1 cellular context compared by ENCODE assay signal in the genomic region with DNA sequence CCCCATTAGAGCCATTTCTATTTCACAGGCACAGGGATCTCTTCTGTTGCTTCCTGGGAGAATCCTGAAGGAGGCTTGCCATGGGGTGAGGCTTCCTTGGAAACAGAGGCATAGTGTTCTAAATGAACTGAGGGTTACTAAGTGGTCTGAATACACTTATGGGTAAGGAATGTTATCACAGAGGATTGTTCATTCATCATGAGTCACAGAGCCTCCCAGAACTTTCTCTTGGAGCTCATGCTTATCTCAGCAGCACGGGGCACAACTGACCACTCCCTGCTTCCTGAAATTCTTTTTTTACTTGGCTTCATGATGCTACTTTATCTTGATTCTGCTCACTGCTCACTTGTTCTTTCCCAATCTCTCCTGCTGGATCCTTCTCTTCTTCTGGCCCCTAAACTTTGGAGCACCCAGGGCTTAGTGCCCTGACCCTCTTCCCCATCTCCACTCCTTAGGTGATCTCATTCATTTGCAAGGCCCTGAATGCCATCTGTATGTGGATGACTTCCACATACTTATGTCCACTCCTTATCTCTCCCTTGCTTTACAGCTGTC.
TF ChIP-seq lines count a peak whose summit lies in the region.

No MANE protein-coding gene starts in this region.

TF ChIP-seq in K562, 482 proteins besides CTCF, POLR2A, EP300 and RAD21 (continued from another document and continues in another):
- TF ChIP-seq CUX1 (CRISPR knock-in tag; IDR thresholded peaks at IDR 0.05) = no peak
- no peak for TF ChIP-seq ZSCAN29 (IDR thresholded peaks at IDR 0.05)
- TF ChIP-seq SP1 (CRISPR knock-in tag; IDR thresholded peaks at IDR 0.05) = peak; percentile 40; the same call in 1 of the 2 replicates
- TF ChIP-seq ZNF395 (CRISPR knock-in tag; IDR thresholded peaks at IDR 0.05) = peak; percentile 76; the same call in 1 of the 2 replicates
- TF ChIP-seq ARNT (IDR thresholded peaks at IDR 0.05) = 0 out of 4 replicates have a peak, but pooled peaks of 1 of the 2 experiments have one; percentile 72
- TF ChIP-seq SMARCE1 (IDR thresholded peaks at IDR 0.05) = peak; percentile 98
- TF ChIP-seq ELF4 (CRISPR knock-in tag; IDR thresholded peaks at IDR 0.05) = peak; percentile 67; the same call in 1 of the 2 replicates
- TF ChIP-seq MEF2A (IDR thresholded peaks at IDR 0.05; ENCODE audit: control insufficient read depth, low read depth, low read length) = no peak; the same call in 1 of the 2 replicates
- no peak for TF ChIP-seq XRCC4 (IDR thresholded peaks at IDR 0.05; ENCODE audit: extremely low read depth, insufficient read depth, insufficient read length)
- no peak for TF ChIP-seq ZNF408 (CRISPR knock-in tag; IDR thresholded peaks at IDR 0.05; ENCODE audit: low read depth)
- no peak for TF ChIP-seq KLF10 (CRISPR knock-in tag; IDR thresholded peaks at IDR 0.05)
- TF ChIP-seq MYNN (IDR thresholded peaks at IDR 0.05) = no peak
- no peak for TF ChIP-seq MYNN (CRISPR knock-in tag; IDR thresholded peaks at IDR 0.05)
- TF ChIP-seq, protein P1, sequence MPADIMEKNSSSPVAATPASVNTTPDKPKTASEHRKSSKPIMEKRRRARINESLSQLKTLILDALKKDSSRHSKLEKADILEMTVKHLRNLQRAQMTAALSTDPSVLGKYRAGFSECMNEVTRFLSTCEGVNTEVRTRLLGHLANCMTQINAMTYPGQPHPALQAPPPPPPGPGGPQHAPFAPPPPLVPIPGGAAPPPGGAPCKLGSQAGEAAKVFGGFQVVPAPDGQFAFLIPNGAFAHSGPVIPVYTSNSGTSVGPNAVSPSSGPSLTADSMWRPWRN (IDR thresholded peaks at IDR 0.05; ENCODE audit: low read depth) = 0 out of 2 replicates have a peak, but pooled peaks have one; percentile 26
- TF ChIP-seq TCFL5 (CRISPR knock-in tag; conservative IDR thresholded peaks at IDR 0.05) = no peak
- 0 out of 2 replicates have a peak, but pooled peaks have one; percentile 37 for TF ChIP-seq POLR2AphosphoS5 (IDR thresholded peaks at IDR 0.05; ENCODE audit: control insufficient read depth, insufficient read depth, low read depth, low read length)
- TF ChIP-seq ARID1B (IDR thresholded peaks at IDR 0.05) = peak; percentile 95
- TF ChIP-seq DLX4 (CRISPR knock-in tag; IDR thresholded peaks at IDR 0.05) = no peak
- TF ChIP-seq, protein P2, sequence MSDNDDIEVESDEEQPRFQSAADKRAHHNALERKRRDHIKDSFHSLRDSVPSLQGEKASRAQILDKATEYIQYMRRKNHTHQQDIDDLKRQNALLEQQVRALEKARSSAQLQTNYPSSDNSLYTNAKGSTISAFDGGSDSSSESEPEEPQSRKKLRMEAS (CRISPR knock-in tag; IDR thresholded peaks at IDR 0.05) = peak; percentile 66; the same call in 1 of the 2 replicates
- 0 out of 2 replicates have a peak, but pooled peaks have one; percentile 39 for TF ChIP-seq HLTF (IDR thresholded peaks at IDR 0.05)
- no peak for TF ChIP-seq TGIF2 (CRISPR knock-in tag; IDR thresholded peaks at IDR 0.05)
- TF ChIP-seq MBD2 (IDR thresholded peaks at IDR 0.05; ENCODE audit: borderline replicate concordance, low read depth) = peak; percentile 56; the same call in 1 of the 2 replicates
- TF ChIP-seq, protein P3, sequence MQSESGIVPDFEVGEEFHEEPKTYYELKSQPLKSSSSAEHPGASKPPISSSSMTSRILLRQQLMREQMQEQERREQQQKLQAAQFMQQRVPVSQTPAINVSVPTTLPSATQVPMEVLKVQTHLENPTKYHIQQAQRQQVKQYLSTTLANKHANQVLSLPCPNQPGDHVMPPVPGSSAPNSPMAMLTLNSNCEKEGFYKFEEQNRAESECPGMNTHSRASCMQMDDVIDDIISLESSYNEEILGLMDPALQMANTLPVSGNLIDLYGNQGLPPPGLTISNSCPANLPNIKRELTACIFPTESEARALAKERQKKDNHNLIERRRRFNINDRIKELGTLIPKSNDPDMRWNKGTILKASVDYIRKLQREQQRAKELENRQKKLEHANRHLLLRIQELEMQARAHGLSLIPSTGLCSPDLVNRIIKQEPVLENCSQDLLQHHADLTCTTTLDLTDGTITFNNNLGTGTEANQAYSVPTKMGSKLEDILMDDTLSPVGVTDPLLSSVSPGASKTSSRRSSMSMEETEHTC (IDR thresholded peaks at IDR 0.05) = peak; percentile 91
- peak; percentile 77 for TF ChIP-seq CHAMP1 (IDR thresholded peaks at IDR 0.05)
- peak; percentile 46 for TF ChIP-seq TFAP4 (CRISPR knock-in tag; IDR thresholded peaks at IDR 0.05; ENCODE audit: borderline replicate concordance)
- TF ChIP-seq FUS (optimal IDR thresholded peaks at IDR 0.05; ENCODE audit: low read depth, low read length) = no peak
- TF ChIP-seq ZNF511 (CRISPR knock-in tag; IDR thresholded peaks at IDR 0.05) = no peak
- TF ChIP-seq, protein P4, sequence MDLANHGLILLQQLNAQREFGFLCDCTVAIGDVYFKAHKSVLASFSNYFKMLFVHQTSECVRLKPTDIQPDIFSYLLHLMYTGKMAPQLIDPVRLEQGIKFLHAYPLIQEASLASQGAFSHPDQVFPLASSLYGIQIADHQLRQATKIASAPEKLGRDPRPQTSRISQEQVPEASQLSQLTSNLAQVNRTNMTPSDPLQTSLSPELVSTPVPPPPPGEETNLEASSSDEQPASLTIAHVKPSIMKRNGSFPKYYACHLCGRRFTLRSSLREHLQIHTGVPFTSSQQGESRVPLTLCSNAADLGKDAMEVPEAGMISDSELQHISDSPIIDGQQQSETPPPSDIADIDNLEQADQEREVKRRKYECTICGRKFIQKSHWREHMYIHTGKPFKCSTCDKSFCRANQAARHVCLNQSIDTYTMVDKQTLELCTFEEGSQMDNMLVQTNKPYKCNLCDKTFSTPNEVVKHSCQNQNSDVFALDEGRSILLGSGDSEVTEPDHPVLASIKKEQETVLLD (IDR thresholded peaks at IDR 0.05) = peak; percentile 67; the same call in 1 of the 2 replicates
- no peak for TF ChIP-seq SRSF1 (IDR thresholded peaks at IDR 0.05; ENCODE audit: low read depth, low read length)
- TF ChIP-seq MTA2 (IDR thresholded peaks at IDR 0.05; ENCODE audit: low read depth) = peak; percentile 56; the same call in 1 of the 2 replicates
- TF ChIP-seq MBD1 (CRISPR knock-in tag; IDR thresholded peaks at IDR 0.05) = no peak
- TF ChIP-seq DNMT1 (IDR thresholded peaks at IDR 0.05) = 0 out of 2 replicates have a peak, but pooled peaks have one; percentile 19
- TF ChIP-seq, protein P5, sequence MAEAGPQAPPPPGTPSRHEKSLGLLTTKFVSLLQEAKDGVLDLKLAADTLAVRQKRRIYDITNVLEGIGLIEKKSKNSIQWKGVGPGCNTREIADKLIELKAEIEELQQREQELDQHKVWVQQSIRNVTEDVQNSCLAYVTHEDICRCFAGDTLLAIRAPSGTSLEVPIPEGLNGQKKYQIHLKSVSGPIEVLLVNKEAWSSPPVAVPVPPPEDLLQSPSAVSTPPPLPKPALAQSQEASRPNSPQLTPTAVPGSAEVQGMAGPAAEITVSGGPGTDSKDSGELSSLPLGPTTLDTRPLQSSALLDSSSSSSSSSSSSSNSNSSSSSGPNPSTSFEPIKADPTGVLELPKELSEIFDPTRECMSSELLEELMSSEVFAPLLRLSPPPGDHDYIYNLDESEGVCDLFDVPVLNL (CRISPR knock-in tag; IDR thresholded peaks at IDR 0.05; ENCODE audit: low read depth) = no peak
- TF ChIP-seq HDAC1 (IDR thresholded peaks at IDR 0.05) = peak in 1 of 2 experiments; percentile 88; a peak in 2 of 4 replicates
- TF ChIP-seq NBN (IDR thresholded peaks at IDR 0.05; ENCODE audit: low read depth) = peak; percentile 85
- TF ChIP-seq NCOA1 (IDR thresholded peaks at IDR 0.05; ENCODE audit: low read depth) = peak; percentile 50; the same call in 1 of the 2 replicates
- no peak for TF ChIP-seq SETDB1 (IDR thresholded peaks at IDR 0.05; ENCODE audit: low read length)
- TF ChIP-seq TAF9B (IDR thresholded peaks at IDR 0.05; ENCODE audit: partially characterized antibody) = no peak
- peak; percentile 63 for TF ChIP-seq LEF1 (IDR thresholded peaks at IDR 0.05)
